Comparison of ENCODE assay signal across 8 cellular contexts in genomic region chr19:7515091-7515470, GRCh38. TPM values are rescaled to one million over a fixed set of nuclear protein-coding genes. Genes with fewer than 3 reads are reported as not detected.
A peak's percentile ranks its signal among the peaks of the same experiment; 100 is the strongest.
DNase-seq lines count a peak whose midpoint lies in the region; ATAC-seq and TF ChIP-seq lines count a peak whose summit lies in the region.

No MANE protein-coding gene starts in this region.

- no peak for TF ChIP-seq CTCF in C4-2B (conservative IDR thresholded peaks at IDR 0.05)
- no peak for TF ChIP-seq CTCF in fibroblast of the aortic adventitia (IDR thresholded peaks at IDR 0.05; ENCODE audit: insufficient read depth, low read length)
- TF ChIP-seq CTCF in osteoblast (IDR thresholded peaks at IDR 0.05; ENCODE audit: extremely low read depth, low read depth, low read length), result no peak

- H3K36me3 ChIP-seq in osteoblast (ENCODE audit: insufficient read depth, low read length) (peaks cover 4% of the 10 kb centered on the region), Karpas-422 (ENCODE audit: insufficient read depth, low read length) (no peaks in the 10 kb centered on the region)

- DNase-seq in RPMI7951 (ENCODE audit: low read depth) (peak; percentile 81), fibroblast of the aortic adventitia (ENCODE audit: low read depth) (no peak), osteoblast (ENCODE audit: insufficient read length, low spot score, missing footprints) (no peak), Karpas-422 (no peak)
- no peak for DNase-seq in activated CD4-positive, alpha-beta T cell treated with anti-CD3 and anti-CD28 coated beads, Interleukin-2, amount 50 U/mL, for 1 hour

- no peak for ATAC-seq in HG03135 (IDR thresholded peaks at IDR 0.05; ENCODE audit: unreplicated experiment)
- no peak for ATAC-seq in HG03159 (IDR thresholded peaks at IDR 0.05; ENCODE audit: unreplicated experiment)

- peaks cover 7% of the 10 kb centered on the region for H3K79me2 ChIP-seq in osteoblast (ENCODE audit: insufficient read depth, low read length)
- H3K79me2 ChIP-seq in Karpas-422 (ENCODE audit: low read length), result no peaks in the 10 kb centered on the region

- H3K4me2 ChIP-seq in osteoblast (ENCODE audit: insufficient read depth, low read length) (peak overlapping the region; percentile 77), Karpas-422 (ENCODE audit: low read depth, low read length, poor library complexity, severe bottlenecking) (no peak overlapping the region)

- no peak overlapping the region for H3K9ac ChIP-seq in Karpas-422 (ENCODE audit: low read length)

- H3K27me3 ChIP-seq in osteoblast (ENCODE audit: insufficient read depth, low read length) (peaks cover 3% of the 10 kb centered on the region), Karpas-422 (ENCODE audit: low read length) (no peaks in the 10 kb centered on the region)

- H3K27ac ChIP-seq in C4-2B (peak overlapping the region; percentile 70; the same call in 1 of the 2 replicates), osteoblast (ENCODE audit: low read depth, low read length) (no peak overlapping the region), Karpas-422 (ENCODE audit: low read length) (no peak overlapping the region)

- H3K4me1 ChIP-seq in osteoblast (ENCODE audit: insufficient read depth, low read length) (peaks cover 15% of the 10 kb centered on the region), Karpas-422 (ENCODE audit: low read length) (no peaks in the 10 kb centered on the region)

- H4K20me1 ChIP-seq in osteoblast (ENCODE audit: insufficient read depth, low read length), result no peaks in the 10 kb centered on the region
- no peaks in the 10 kb centered on the region for H4K20me1 ChIP-seq in Karpas-422 (ENCODE audit: insufficient read depth, low read depth, low read length)

- no peaks in the 10 kb centered on the region for H3K9me2 ChIP-seq in Karpas-422 (replicated peaks; ENCODE audit: insufficient read depth, low read length)

- peak overlapping the region; percentile 97 for H2AFZ ChIP-seq in osteoblast (ENCODE audit: low read length)
- no peak overlapping the region for H2AFZ ChIP-seq in Karpas-422 (ENCODE audit: low read length)

- H3K9me3 ChIP-seq in osteoblast (ENCODE audit: low read depth, low read length) (no peaks in the 10 kb centered on the region), Karpas-422 (ENCODE audit: low read length) (no peaks in the 10 kb centered on the region)

- H3K4me3 ChIP-seq in fibroblast of the aortic adventitia (ENCODE audit: low read depth, low read length), result peak overlapping the region; percentile 67
- peak overlapping the region; percentile 70 for H3K4me3 ChIP-seq in osteoblast (ENCODE audit: insufficient read depth, low read length)
- H3K4me3 ChIP-seq in Karpas-422 (ENCODE audit: low read length), result no peak overlapping the region

RNA-seq across cellular contexts. Expression of gene ZNF358, which starts 0.8 kb away (rescaled TPM):
- total RNA-seq in RPMI7951 (2014; rRNA removed; shearing (Covaris generic)), result 35.8 and 50.3 TPM in 2 replicates
- total RNA-seq in fibroblast of the aortic adventitia (ENCODE audit: low replicate concordance) (33.9 and 113 TPM in 2 replicates), osteoblast (25.0 and 26.1 TPM in 2 replicates)
- total RNA-seq in Karpas-422 (2014; rRNA removed; shearing (Covaris generic); ENCODE audit: low replicate concordance), result not detected in 2 replicates

RNA-seq across cellular contexts. Expression of gene MCOLN1, which starts 7.3 kb away (rescaled TPM):
- total RNA-seq in RPMI7951 (2014; rRNA removed; shearing (Covaris generic)), result 2.0 and 3.5 TPM in 2 replicates
- 12.0 and 17.3 TPM in 2 replicates for total RNA-seq in fibroblast of the aortic adventitia (ENCODE audit: low replicate concordance)
- total RNA-seq in osteoblast, result 16.6 and 21.2 TPM in 2 replicates
- 1.9 and 3.9 TPM in 2 replicates for total RNA-seq in Karpas-422 (2014; rRNA removed; shearing (Covaris generic); ENCODE audit: low replicate concordance)

RNA-seq across cellular contexts. Expression of gene PNPLA6, which starts 20.4 kb away (rescaled TPM):
- total RNA-seq in RPMI7951 (2014; rRNA removed; shearing (Covaris generic)), result 44.7 and 51.5 TPM in 2 replicates
- total RNA-seq in fibroblast of the aortic adventitia (ENCODE audit: low replicate concordance), result 67.8 and 123 TPM in 2 replicates
- 75.1 and 83.6 TPM in 2 replicates for total RNA-seq in osteoblast
- total RNA-seq in Karpas-422 (2014; rRNA removed; shearing (Covaris generic); ENCODE audit: low replicate concordance), result 65.8 and 121 TPM in 2 replicates

RNA-seq across cellular contexts. Expression of gene PEX11G, which starts 26.2 kb away (rescaled TPM):
- 0.36 and 3.2 TPM in 2 replicates for total RNA-seq in RPMI7951 (2014; rRNA removed; shearing (Covaris generic))
- 1.6 and 5.4 TPM in 2 replicates for total RNA-seq in fibroblast of the aortic adventitia (ENCODE audit: low replicate concordance)
- 2.9 and 4.1 TPM in 2 replicates for total RNA-seq in osteoblast
- total RNA-seq in Karpas-422 (2014; rRNA removed; shearing (Covaris generic); ENCODE audit: low replicate concordance), result 1.0 and 1.8 TPM in 2 replicates

Comparison
In these comparisons a context has a peak if more than half of its experiments do, and no peak if none do; other contexts are left out.
1. RNA of gene ZNF358, which starts 0.8 kb away (total RNA-seq): 35.8 to 50.3 TPM in RPMI7951, 33.9 to 113 TPM in fibroblast of the aortic adventitia and 25.0 to 26.1 TPM in osteoblast; not detected in Karpas-422; every median in the first group is over 10 times any median in the second.